Comparison of ENCODE assay signal across 2 cellular contexts in the genomic region with DNA sequence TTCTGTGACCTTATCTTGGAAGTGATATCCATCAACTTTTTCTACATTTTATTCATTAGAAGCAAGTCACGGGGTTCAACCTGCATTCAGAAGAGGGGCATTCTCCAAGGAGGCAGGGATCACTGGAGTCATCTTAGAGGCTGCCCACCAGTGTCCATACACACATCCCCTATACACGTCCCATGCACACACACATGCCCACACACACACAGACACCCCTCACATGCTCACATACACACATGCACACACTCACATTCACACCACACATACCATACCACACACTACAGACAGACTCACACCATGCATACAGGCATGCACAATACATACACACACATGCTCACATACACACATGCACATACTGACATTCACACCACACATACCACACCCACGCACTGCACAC.
TF ChIP-seq lines count a peak whose summit lies in the region.

No MANE protein-coding gene starts in this region.

TF ChIP-seq in IMR-90, 13 proteins besides CTCF, POLR2A, EP300 and RAD21:
- TF ChIP-seq RCOR1 (IDR thresholded peaks at IDR 0.05; ENCODE audit: insufficient replicate concordance, low read length), result no peak
- TF ChIP-seq RFX5 (IDR thresholded peaks at IDR 0.05; ENCODE audit: low read depth, low read length), result no peak
- TF ChIP-seq MAFK (IDR thresholded peaks at IDR 0.05; ENCODE audit: low read depth, low read length), result no peak
- TF ChIP-seq SMC3 (IDR thresholded peaks at IDR 0.05; ENCODE audit: low read depth, low read length), result no peak
- TF ChIP-seq, protein P1, sequence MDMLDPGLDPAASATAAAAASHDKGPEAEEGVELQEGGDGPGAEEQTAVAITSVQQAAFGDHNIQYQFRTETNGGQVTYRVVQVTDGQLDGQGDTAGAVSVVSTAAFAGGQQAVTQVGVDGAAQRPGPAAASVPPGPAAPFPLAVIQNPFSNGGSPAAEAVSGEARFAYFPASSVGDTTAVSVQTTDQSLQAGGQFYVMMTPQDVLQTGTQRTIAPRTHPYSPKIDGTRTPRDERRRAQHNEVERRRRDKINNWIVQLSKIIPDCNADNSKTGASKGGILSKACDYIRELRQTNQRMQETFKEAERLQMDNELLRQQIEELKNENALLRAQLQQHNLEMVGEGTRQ (IDR thresholded peaks at IDR 0.05; ENCODE audit: low read depth, low read length), result no peak
- TF ChIP-seq CEBPB (IDR thresholded peaks at IDR 0.05; ENCODE audit: low read depth, low read length), result no peak
- no peak for TF ChIP-seq MXI1 (IDR thresholded peaks at IDR 0.05; ENCODE audit: borderline replicate concordance, low read depth, low read length)
- no peak for TF ChIP-seq MAZ (IDR thresholded peaks at IDR 0.05; ENCODE audit: borderline replicate concordance, low read depth, low read length)
- TF ChIP-seq, protein P2, sequence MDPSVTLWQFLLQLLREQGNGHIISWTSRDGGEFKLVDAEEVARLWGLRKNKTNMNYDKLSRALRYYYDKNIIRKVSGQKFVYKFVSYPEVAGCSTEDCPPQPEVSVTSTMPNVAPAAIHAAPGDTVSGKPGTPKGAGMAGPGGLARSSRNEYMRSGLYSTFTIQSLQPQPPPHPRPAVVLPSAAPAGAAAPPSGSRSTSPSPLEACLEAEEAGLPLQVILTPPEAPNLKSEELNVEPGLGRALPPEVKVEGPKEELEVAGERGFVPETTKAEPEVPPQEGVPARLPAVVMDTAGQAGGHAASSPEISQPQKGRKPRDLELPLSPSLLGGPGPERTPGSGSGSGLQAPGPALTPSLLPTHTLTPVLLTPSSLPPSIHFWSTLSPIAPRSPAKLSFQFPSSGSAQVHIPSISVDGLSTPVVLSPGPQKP (IDR thresholded peaks at IDR 0.05; ENCODE audit: borderline replicate concordance, low read depth, low read length), result no peak

TF ChIP-seq in H1, 55 proteins besides CTCF, POLR2A, EP300 and RAD21:
- no peak for TF ChIP-seq TAF7 (optimal IDR thresholded peaks at IDR 0.05; ENCODE audit: borderline replicate concordance, low read depth, low read length)
